Comparison of ENCODE assay signal across 20 cellular contexts in genomic region chr10:84706431-84706830, GRCh38.
A peak's percentile ranks its signal among the peaks of the same experiment; 100 is the strongest.
DNase-seq lines count a peak whose midpoint lies in the region; ATAC-seq and TF ChIP-seq lines count a peak whose summit lies in the region.
"Had no signal": no experiment of that assay in that cellular context is flagged by ENCODE, and none has a peak within 500 bp of the region (broad histone marks: within the 10 kb centered on the region; RNA-seq: fewer than 3 reads in every experiment).

No MANE protein-coding gene starts in this region.

- H3K27ac ChIP-seq in mammary epithelial cell (ENCODE audit: insufficient read depth, low read depth, low read length) (peak overlapping the region; percentile 81), foreskin keratinocyte (no peak overlapping the region), rectal smooth muscle tissue (ENCODE audit: low read depth, low read length) (peak overlapping the region; percentile 81), stomach smooth muscle (ENCODE audit: low read length) (peak overlapping the region; percentile 26)
- H3K27ac ChIP-seq: 22Rv1, A549, BLaER1, HL-60 had no signal

- H4K20me1 ChIP-seq in mammary epithelial cell (ENCODE audit: insufficient read depth, low read length), result no peaks in the 10 kb centered on the region
- H4K20me1 ChIP-seq: BLaER1 had no signal

- H3K9me3 ChIP-seq in mammary epithelial cell (replicated peaks; ENCODE audit: insufficient read depth, low read length), result no peaks in the 10 kb centered on the region
- no peaks in the 10 kb centered on the region for H3K9me3 ChIP-seq in stomach smooth muscle (ENCODE audit: control insufficient read depth in 2 of 2, low read length in 2 of 2)
- H3K9me3 ChIP-seq: A549, BLaER1 had no signal

- no peak overlapping the region for H3K4me3 ChIP-seq in mammary epithelial cell (replicated peaks in 1 of 3; ENCODE audit: insufficient read depth in 1 of 3, low read depth in 2 of 3, low read length in 3 of 3)
- H3K4me3 ChIP-seq in rectal smooth muscle tissue (ENCODE audit: low read length), result no peak overlapping the region
- no peak overlapping the region for H3K4me3 ChIP-seq in stomach smooth muscle (ENCODE audit: low read length in 2 of 2)
- H3K4me3 ChIP-seq: A549, BLaER1 had no signal

- H3K4me3 Mint-ChIP-seq in MCF 10A (ENCODE audit: unreplicated experiment), result no peak overlapping the region
- H3K4me3 Mint-ChIP-seq: CD14-positive monocyte, HFFc6 had no signal

- no peak overlapping the region for H3K27ac Mint-ChIP-seq in MCF 10A (ENCODE audit: low read depth, unreplicated experiment)
- H3K27ac Mint-ChIP-seq: CD14-positive monocyte; CD4-positive, alpha-beta memory T cell; HFFc6 had no signal

- dilution Hi-C loops in mammary epithelial cell (cut with HindIII; ENCODE audit: low sequenced_read_pairs), result no loop called here

- no peaks in the 10 kb centered on the region for H3K36me3 ChIP-seq in mammary epithelial cell (ENCODE audit: insufficient read depth, low read length)
- H3K36me3 ChIP-seq in rectal smooth muscle tissue (ENCODE audit: control insufficient read depth, insufficient read depth, low read length), result no peaks in the 10 kb centered on the region
- no peaks in the 10 kb centered on the region for H3K36me3 ChIP-seq in stomach smooth muscle (ENCODE audit: control insufficient read depth in 2 of 2, insufficient read depth in 2 of 2, low read length in 2 of 2)
- H3K36me3 ChIP-seq: BLaER1 had no signal

- POLR2A ChIA-PET in MCF 10A (lab: Yijun Ruan, JAX), result no interaction called here

- H3K4me1 ChIP-seq in mammary epithelial cell (ENCODE audit: insufficient read depth, low read length) (peaks cover 17% of the 10 kb centered on the region), foreskin keratinocyte (no peaks in the 10 kb centered on the region), rectal smooth muscle tissue (ENCODE audit: control insufficient read depth, insufficient read depth, low read length) (peaks cover 17% of the 10 kb centered on the region), stomach smooth muscle (ENCODE audit: control insufficient read depth, insufficient read depth, low read length) (peaks cover 6% of the 10 kb centered on the region)
- H3K4me1 ChIP-seq: A549 had no signal

- no peaks in the 10 kb centered on the region for H3K27me3 ChIP-seq in mammary epithelial cell (ENCODE audit: insufficient read depth, low read length)
- peaks cover 2% of the 10 kb centered on the region for H3K27me3 ChIP-seq in foreskin keratinocyte
- no peaks in the 10 kb centered on the region for H3K27me3 ChIP-seq in rectal smooth muscle tissue (ENCODE audit: control insufficient read depth, insufficient read depth, low read length)
- no peaks in the 10 kb centered on the region for H3K27me3 ChIP-seq in stomach smooth muscle (ENCODE audit: control insufficient read depth in 1 of 2, insufficient read depth in 2 of 2, low read length in 2 of 2)
- H3K27me3 ChIP-seq: BLaER1 had no signal

- in situ Hi-C loops in mammary epithelial cell (cut with MboI; ENCODE audit: low sequenced_read_pairs in 2 of 2), result no loop called here

- peak overlapping the region; percentile 67 for H3K4me2 ChIP-seq in mammary epithelial cell (ENCODE audit: insufficient read depth, low read depth, low read length)
- H3K4me2 ChIP-seq: A549, BLaER1 had no signal

- peak; percentile 48 for DNase-seq in mammary epithelial cell
- DNase-seq in MCF 10A (ENCODE audit: unreplicated experiment), result no peak
- peak; percentile 25 to 36 for DNase-seq in foreskin keratinocyte
- DNase-seq in AG08395 (ENCODE audit: low spot score), result no peak
- no peak for DNase-seq in DMS 273 (lab: John Stamatoyannopoulos, UW; ENCODE audit: unreplicated experiment)
- no peak for DNase-seq in stimulated activated naive CD4-positive, alpha-beta T cell treated with Interleukin-2 at 50 U/mL for 16 hours (lab: John Stamatoyannopoulos, UW)
- DNase-seq: CD4-positive, alpha-beta memory T cell; DMS79 treated with DMSO at 0.1 percent for 48 hours; GF-D8; GOT3; H7; HFFc6 had no signal

- H3K36me3 Mint-ChIP-seq in MCF 10A (ENCODE audit: insufficient read depth, unreplicated experiment), result no peaks in the 10 kb centered on the region
- H3K36me3 Mint-ChIP-seq: CD14-positive monocyte; CD4-positive, alpha-beta memory T cell had no signal

- H3K9ac ChIP-seq in mammary epithelial cell (ENCODE audit: insufficient read depth, low read length) (peak overlapping the region; percentile 42), rectal smooth muscle tissue (ENCODE audit: low read length) (no peak overlapping the region), stomach smooth muscle (ENCODE audit: low read length in 2 of 2) (peak overlapping the region in 1 of 2 donors; percentile 35)
- H3K9ac ChIP-seq: BLaER1 had no signal

- peak; percentile 43 for ATAC-seq in foreskin keratinocyte
- ATAC-seq: A549, HCT116 had no signal

- CTCF ChIA-PET in mammary epithelial cell (lab: Charles Lee; ENCODE audit: low non-redundant PET) (interaction anchor here (0.6 kb wide), 1 partner anchor 450 kb away, joined by 3 read pairs; no protein-coding TSS in a partner anchor), MCF 10A (lab: Yijun Ruan, JAX) (interaction anchor here (0.7 kb wide), 1 partner anchor 107 kb away, joined by 3 read pairs; no protein-coding TSS in a partner anchor)

- H3K4me1 Mint-ChIP-seq in MCF 10A (ENCODE audit: insufficient read depth, unreplicated experiment), result no peaks in the 10 kb centered on the region
- H3K4me1 Mint-ChIP-seq: CD14-positive monocyte; CD4-positive, alpha-beta memory T cell had no signal

- intact Hi-C loops in mammary epithelial cell (cut with micrococcal nuclease) (no loop called here), MCF 10A (cut with micrococcal nuclease) (no loop called here)

- BruUV-seq in mammary epithelial cell (replicated peaks; lab: Mats Ljungman, UMichigan) (TSS peak; percentile 82), MCF 10A (replicated peaks; lab: Mats Ljungman, UMichigan) (no TSS peak)

- peaks cover 4% of the 10 kb centered on the region for H3K9me3 Mint-ChIP-seq in MCF 10A (ENCODE audit: unreplicated experiment)
- H3K9me3 Mint-ChIP-seq: CD14-positive monocyte had no signal

- no peak for TF ChIP-seq CTCF in mammary epithelial cell (conservative IDR thresholded peaks at IDR 0.05 in 1 of 2, IDR thresholded peaks at IDR 0.05 in 1 of 2; ENCODE audit: extremely low read depth in 1 of 2, insufficient read depth in 1 of 2, low read depth in 1 of 2, low read length in 2 of 2)
- no peak for TF ChIP-seq CTCF in MCF 10A (IDR thresholded peaks at IDR 0.05; ENCODE audit: unreplicated experiment)
- TF ChIP-seq CTCF in foreskin keratinocyte (conservative IDR thresholded peaks at IDR 0.05), result no peak

- H2AFZ ChIP-seq in mammary epithelial cell (ENCODE audit: low read depth, low read length), result peak overlapping the region; percentile 68

- 0% methylated on average over 1 of the region's 1 CpG for WGBS in mammary epithelial cell (ENCODE audit: low coverage, missing lambda C conversion rate)

- H3K79me2 ChIP-seq in mammary epithelial cell (ENCODE audit: insufficient read depth, low read length), result no peaks in the 10 kb centered on the region

- H3K27me3 Mint-ChIP-seq in MCF 10A (ENCODE audit: insufficient read depth, unreplicated experiment), result peaks cover 24% of the 10 kb centered on the region

Comparison
In these comparisons a context has a peak if more than half of its experiments do, and no peak if none do; other contexts are left out.
1. DNase-seq: peak in mammary epithelial cell (single experiment) and foreskin keratinocyte (2 of 2); none in MCF 10A (single experiment), AG08395 (single experiment), DMS 273 (single experiment) and stimulated activated naive CD4-positive, alpha-beta T cell treated with Interleukin-2 at 50 U/mL for 16 hours (single experiment).